Comparison of ENCODE assay signal across 8 cellular contexts in genomic region chr10:45727421-45727965, GRCh38. TPM values are rescaled to one million over a fixed set of nuclear protein-coding genes. Genes with fewer than 3 reads are reported as not detected.
DNase-seq lines count a peak whose midpoint lies in the region; ATAC-seq, FAIRE-seq and TF ChIP-seq lines count a peak whose summit lies in the region.
"Not testable (repeated sequence)": the region's sequence is repeated elsewhere in the genome, so short reads cannot be mapped to it uniquely, and the experiment has no call there.

No MANE protein-coding gene starts in this region.

- not testable (repeated sequence) for H3K27me3 Mint-ChIP-seq in activated naive CD4-positive, alpha-beta T cell treated with anti-CD3 and anti-CD28 coated beads for 36 hours (ENCODE audit: low read depth)

- 1 to 3% methylated on average over 11 to 30 of the region's 45 CpGs for WGBS in esophagus, 2 donors
- 2 to 5% methylated on average over 18 to 26 of the region's 45 CpGs for WGBS in lung, 2 donors
- whole genome bisulfite sequencing in small intestine, 3 donors, result 2 to 4% (median 4%) methylated on average over 12 to 31 of the region's 45 CpGs

- not testable (repeated sequence) for DNase-seq in MM.1S; activated naive CD4-positive, alpha-beta T cell treated with anti-CD3 and anti-CD28 coated beads for 36 hours; lung (ENCODE audit: low spot score); small intestine

- peak; percentile 58 for ATAC-seq in GM19452 (IDR thresholded peaks at IDR 0.05; ENCODE audit: unreplicated experiment)
- ATAC-seq in HG02970 (IDR thresholded peaks at IDR 0.05; ENCODE audit: low FRiP score, unreplicated experiment), result peak; percentile 46
- ATAC-seq in lung (ENCODE audit: insufficient read depth, low FRiP score), result peak; percentile 70

- H3K9me2 ChIP-seq in MM.1S (replicated peaks; ENCODE audit: insufficient read depth, low read length), result not testable (repeated sequence)

- peak overlapping the region; percentile 71 to 87 (median 77) for H3K27ac ChIP-seq in BLaER1 treated with 17β-estradiol and CSF1 and Interleukin-3, amounts not matched to agents 10 nM and 100 nM
- not testable (repeated sequence) for H3K27ac ChIP-seq in MM.1S (ENCODE audit: low read length)
- H3K27ac ChIP-seq in esophagus (ENCODE audit: low read depth in 2 of 2, low read length in 1 of 2) (peak overlapping the region; percentile 70 to 82), lung (ENCODE audit: low read depth in 1 of 2, low read length in 1 of 2) (peak overlapping the region; percentile 83 to 88), small intestine (ENCODE audit: low read depth in 1 of 2, low read length in 1 of 2) (peak overlapping the region; percentile 60 to 78)

- peak overlapping the region; percentile 62 to 80 (median 69) for H3K4me2 ChIP-seq in BLaER1 treated with 17β-estradiol and CSF1 and Interleukin-3, amounts not matched to agents 10 nM and 100 nM
- peak overlapping the region; percentile 43; the same call in 1 of the 2 replicates for H3K4me2 ChIP-seq in MM.1S (ENCODE audit: low read depth, low read length)

- peak overlapping the region; percentile 78 to 91 (median 84) for H3K9ac ChIP-seq in BLaER1 treated with 17β-estradiol and CSF1 and Interleukin-3, amounts not matched to agents 10 nM and 100 nM
- peak overlapping the region; percentile 72 for H3K9ac ChIP-seq in MM.1S (ENCODE audit: low read length)

- H3K4me1 ChIP-seq in BLaER1 treated with 17β-estradiol and CSF1 and Interleukin-3, amounts not matched to agents 10 nM and 100 nM, result peaks cover 0 to 17% (median 4%) of the 10 kb centered on the region in 10 experiments; a peak in 10 of 20 replicates
- H3K4me1 ChIP-seq in MM.1S (ENCODE audit: low read length); esophagus (ENCODE audit: control insufficient read depth in 2 of 2, insufficient read depth in 2 of 2, low read length in 1 of 2); lung (ENCODE audit: control insufficient read depth in 2 of 2, insufficient read depth in 2 of 2, low read length in 2 of 2); small intestine (ENCODE audit: control insufficient read depth in 2 of 2, insufficient read depth in 1 of 2, low read depth in 1 of 2, low read length in 1 of 2): not testable (repeated sequence)

- H3K4me3 ChIP-seq in BLaER1 treated with 17β-estradiol and CSF1 and Interleukin-3, amounts not matched to agents 10 nM and 100 nM, result peak overlapping the region; percentile 63 to 78 (median 72)
- H3K4me3 ChIP-seq in MM.1S (ENCODE audit: low read length) (peak overlapping the region; percentile 77), esophagus (ENCODE audit: low read depth in 1 of 2, low read length in 2 of 2) (peak overlapping the region; percentile 74 to 95), lung (peak overlapping the region; percentile 86), small intestine (ENCODE audit: low read depth in 1 of 2, low read length in 2 of 2) (peak overlapping the region; percentile 61 to 86)

- H3K36me3 ChIP-seq in BLaER1 treated with 17β-estradiol and CSF1 and Interleukin-3, amounts not matched to agents 10 nM and 100 nM; MM.1S (replicated peaks; ENCODE audit: insufficient read depth, low read length); esophagus (ENCODE audit: control insufficient read depth in 2 of 2, insufficient read depth in 2 of 2, low read length in 1 of 2); lung (ENCODE audit: control insufficient read depth in 2 of 2, insufficient read depth in 2 of 2, low read length in 2 of 2); small intestine (ENCODE audit: control insufficient read depth in 2 of 2, insufficient read depth in 2 of 2, low read length in 2 of 2): not testable (repeated sequence)

- not testable (repeated sequence) for H3K9me3 Mint-ChIP-seq in activated naive CD4-positive, alpha-beta T cell treated with anti-CD3 and anti-CD28 coated beads for 36 hours

- intact Hi-C loops in activated naive CD4-positive, alpha-beta T cell treated with anti-CD3 and anti-CD28 coated beads for 36 hours (cut with micrococcal nuclease), result loop anchor here (5.0 to 10.0 kb wide), 2 partner anchors 260 to 723 kb away; partner anchors contain the start of gene ZNF22

- not testable (repeated sequence) for H3K79me2 ChIP-seq in MM.1S (ENCODE audit: low read length)

- not testable (repeated sequence) for H3K27me3 ChIP-seq in BLaER1 treated with 17β-estradiol and CSF1 and Interleukin-3, amounts not matched to agents 10 nM and 100 nM; MM.1S (replicated peaks; ENCODE audit: insufficient read depth, low read length); esophagus (ENCODE audit: control insufficient read depth in 1 of 2, insufficient read depth in 2 of 2, low read length in 2 of 2); lung (ENCODE audit: control insufficient read depth, insufficient read depth); small intestine (ENCODE audit: control insufficient read depth in 2 of 2, insufficient read depth in 2 of 2, low read length in 2 of 2)

- peak overlapping the region; percentile 88 for H2AFZ ChIP-seq in MM.1S (ENCODE audit: low read length)

- CTCF ChIA-PET in activated naive CD4-positive, alpha-beta T cell treated with anti-CD3 and anti-CD28 coated beads for 36 hours (lab: Charles Lee), result interaction anchor here (2.3 kb wide), 1 partner anchor 262 kb away, joined by 7 read pairs; no protein-coding TSS in a partner anchor

- H3K4me3 Mint-ChIP-seq in activated naive CD4-positive, alpha-beta T cell treated with anti-CD3 and anti-CD28 coated beads for 36 hours, result peak overlapping the region; percentile 76

- H3K36me3 Mint-ChIP-seq in activated naive CD4-positive, alpha-beta T cell treated with anti-CD3 and anti-CD28 coated beads for 36 hours (ENCODE audit: low read depth), result not testable (repeated sequence)

- H3K27ac Mint-ChIP-seq in activated naive CD4-positive, alpha-beta T cell treated with anti-CD3 and anti-CD28 coated beads for 36 hours, result not testable (repeated sequence)

- TF ChIP-seq CTCF in MM.1S (IDR thresholded peaks at IDR 0.05; ENCODE audit: low read length); lung (IDR thresholded peaks at IDR 0.05; ENCODE audit: control extremely low read depth, extremely low read depth): not testable (repeated sequence)

- H4K20me1 ChIP-seq in BLaER1 treated with 17β-estradiol and CSF1 and Interleukin-3, amounts not matched to agents 10 nM and 100 nM; MM.1S (ENCODE audit: insufficient read depth, low read length): not testable (repeated sequence)

- not testable (repeated sequence) for FAIRE-seq in small intestine (lab: Jason Lieb, UNC)

- not testable (repeated sequence) for H3K9me3 ChIP-seq in BLaER1 treated with 17β-estradiol and CSF1 and Interleukin-3, amounts not matched to agents 10 nM and 100 nM (replicated peaks in 1 of 11); MM.1S (replicated peaks; ENCODE audit: insufficient read depth, low read length); esophagus (ENCODE audit: control insufficient read depth in 2 of 2, insufficient read depth in 1 of 2, low read depth in 1 of 2, low read length in 1 of 2); lung (ENCODE audit: control insufficient read depth in 2 of 2, insufficient read depth in 1 of 2, low read length in 1 of 2); small intestine (ENCODE audit: control insufficient read depth, low read depth)

- H3K4me1 Mint-ChIP-seq in activated naive CD4-positive, alpha-beta T cell treated with anti-CD3 and anti-CD28 coated beads for 36 hours (ENCODE audit: low read depth), result not testable (repeated sequence)

- not testable (repeated sequence) for H3F3A ChIP-seq in MM.1S (ENCODE audit: insufficient read depth, low read length)

RNA-seq across cellular contexts. Expression of gene WASHC2C, which starts 0.4 kb away (rescaled TPM):
- total RNA-seq in activated naive CD4-positive, alpha-beta T cell treated with anti-CD3 and anti-CD28 coated beads for 36 hours, result 10 to 100 TPM; 17.0 to 17.9 TPM
- polyA plus RNA-seq in esophagus, result 10 to 100 TPM in 1 of 2 donors, 1 to 10 TPM in 1; 9.6 to 16.0 TPM
- total RNA-seq in lung, result 10 to 100 TPM; 34.6 to 70.1 TPM
- 10 to 100 TPM; 20.2 to 32.6 TPM for polyA plus RNA-seq in lung
- 10 to 100 TPM; 15.0 to 21.9 (median 19.5) TPM for polyA plus RNA-seq in small intestine

RNA-seq across cellular contexts. Expression of gene ZFAND4, which starts 54.9 kb away (rescaled TPM):
- 10 to 100 TPM; 13.3 to 14.7 TPM for total RNA-seq in activated naive CD4-positive, alpha-beta T cell treated with anti-CD3 and anti-CD28 coated beads for 36 hours
- 1 to 10 TPM; 1.9 to 2.2 TPM for polyA plus RNA-seq in esophagus
- total RNA-seq in lung, result 10 to 100 TPM; 17.9 to 19.1 TPM
- polyA plus RNA-seq in lung, result 1 to 10 TPM; 4.4 to 5.2 TPM
- 1 to 10 TPM in 2 of 3 donors, under 1 TPM in 1; 0.81 to 4.4 (median 3.1) TPM for polyA plus RNA-seq in small intestine
